ENCODE assay signal across 6 cellular contexts in genomic region chr19:5623397-5624153, GRCh38. TPM values are rescaled to one million over a fixed set of nuclear protein-coding genes. Genes with fewer than 3 reads are reported as not detected.
DNase-seq lines count a peak whose midpoint lies in the region; ATAC-seq and FAIRE-seq lines count a peak whose summit lies in the region.

No MANE protein-coding gene starts in this region.

- peak overlapping the region; percentile 99 for H3K4me3 Mint-ChIP-seq in T-helper 1 cell treated with Interleukin-12 subunit alpha and Interleukin-12 subunit beta and Interleukin-4 antibody, amounts not matched to agents 30 μg/mL and 1 μg/mL, for 36 hours

- ATAC-seq in GM19452 (IDR thresholded peaks at IDR 0.05; ENCODE audit: unreplicated experiment) (peak; percentile 9), HG02610 (IDR thresholded peaks at IDR 0.05; ENCODE audit: unreplicated experiment) (no peak)

- peak overlapping the region; percentile 100 for H3K27ac Mint-ChIP-seq in T-helper 1 cell treated with Interleukin-12 subunit alpha and Interleukin-12 subunit beta and Interleukin-4 antibody, amounts not matched to agents 30 μg/mL and 1 μg/mL, for 36 hours

- no peaks in the 10 kb centered on the region for H3K27me3 Mint-ChIP-seq in T-helper 1 cell treated with Interleukin-12 subunit alpha and Interleukin-12 subunit beta and Interleukin-4 antibody, amounts not matched to agents 30 μg/mL and 1 μg/mL, for 36 hours (ENCODE audit: low read depth)

- H3K36me3 Mint-ChIP-seq in T-helper 1 cell treated with Interleukin-12 subunit alpha and Interleukin-12 subunit beta and Interleukin-4 antibody, amounts not matched to agents 30 μg/mL and 1 μg/mL, for 36 hours (ENCODE audit: low read depth): peaks cover 52% of the 10 kb centered on the region

- no peaks in the 10 kb centered on the region for H3K9me3 Mint-ChIP-seq in T-helper 1 cell treated with Interleukin-12 subunit alpha and Interleukin-12 subunit beta and Interleukin-4 antibody, amounts not matched to agents 30 μg/mL and 1 μg/mL, for 36 hours

- H3K4me1 Mint-ChIP-seq in T-helper 1 cell treated with Interleukin-12 subunit alpha and Interleukin-12 subunit beta and Interleukin-4 antibody, amounts not matched to agents 30 μg/mL and 1 μg/mL, for 36 hours (ENCODE audit: low read depth): peaks cover 62% of the 10 kb centered on the region

- no peak for FAIRE-seq in frontal cortex (lab: Jason Lieb, UNC)

- DNase-seq in globus pallidus (ENCODE audit: low spot score): peak; percentile 22
- DNase-seq in stimulated activated naive CD4-positive, alpha-beta T cell (lab: John Stamatoyannopoulos, UW): peak in 4 of 6 experiments; percentile 23 to 68 (median 44)
- DNase-seq in frontal cortex (ENCODE audit: low spot score in 2 of 2): no peak

RNA-seq across cellular contexts. Expression of gene SAFB, which starts 0.7 kb away (rescaled TPM):
- total RNA-seq in frontal cortex: 86.4 TPM

RNA-seq across cellular contexts. Expression of gene SAFB2, which starts 1.0 kb away (rescaled TPM):
- 37.9 TPM for total RNA-seq in frontal cortex

RNA-seq across cellular contexts. Expression of gene TINCR, which starts 55.8 kb away (rescaled TPM):
- total RNA-seq in frontal cortex: 0.41 TPM

RNA-seq across cellular contexts. Expression of gene MICOS13, which starts 56.7 kb away (rescaled TPM):
- 15.1 TPM for total RNA-seq in frontal cortex

RNA-seq across cellular contexts. Expression of gene HSD11B1L, which starts 57.3 kb away (rescaled TPM):
- total RNA-seq in frontal cortex: 27.3 TPM

Comparison
In these comparisons a context has a peak if more than half of its experiments do, and no peak if none do; other contexts are left out.
1. DNase-seq: peak in globus pallidus (single experiment) and stimulated activated naive CD4-positive, alpha-beta T cell (4 of 6); none in frontal cortex (0 of 2).